In the genomic region with DNA sequence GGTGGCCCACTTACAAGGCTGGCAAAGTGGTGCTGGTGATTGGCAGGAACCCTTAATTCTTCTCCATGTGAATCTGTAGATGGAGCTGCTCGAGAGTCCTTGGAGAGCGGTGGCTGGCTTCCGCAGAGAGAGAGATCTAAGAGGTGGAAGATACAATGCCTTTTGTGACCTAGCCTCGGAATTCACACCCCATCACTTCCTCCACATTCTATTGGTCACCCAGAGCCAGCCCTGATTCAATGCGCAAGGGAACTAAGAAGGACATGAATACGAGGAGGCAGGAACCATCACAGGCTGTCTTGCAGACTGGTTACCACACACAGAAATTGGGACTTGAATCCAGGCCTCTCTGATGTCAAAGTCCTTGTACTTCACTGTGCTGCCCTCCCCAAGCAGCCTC, we compare ENCODE assay signal across 17 cellular contexts.
DNase-seq lines count a peak whose midpoint lies in the region; ATAC-seq and TF ChIP-seq lines count a peak whose summit lies in the region.
"Had no signal": no experiment of that assay in that cellular context is flagged by ENCODE, and none has a peak within 500 bp of the region (broad histone marks: within the 10 kb centered on the region; RNA-seq: fewer than 3 reads in every experiment).

No MANE protein-coding gene starts in this region.

- no peak overlapping the region for H3K4me2 ChIP-seq in GM23338
- no peak overlapping the region for H3K4me2 ChIP-seq in mesendoderm (ENCODE audit: low read length)
- H3K4me2 ChIP-seq: A549; BLaER1 treated with 17β-estradiol and CSF1 and Interleukin-3, amounts not matched to agents 10 nM and 100 nM had no signal

- no peak overlapping the region for H2BK120ac ChIP-seq in mesendoderm (ENCODE audit: low read depth, low read length)

- H3K9me3 Mint-ChIP-seq in GM23338 = peaks cover 4% of the 10 kb centered on the region; the same call in 1 of the 3 replicates
- H3K9me3 Mint-ChIP-seq in endodermal cell = peaks cover 4% of the 10 kb centered on the region
- H3K9me3 Mint-ChIP-seq: CD4-positive, alpha-beta T cell; CD8-positive, alpha-beta T cell had no signal

- H3K4ac ChIP-seq in mesendoderm (ENCODE audit: low read depth, low read length) = no peak overlapping the region

- H4K5ac ChIP-seq in mesendoderm (ENCODE audit: low read length) = no peak overlapping the region

- no peaks in the 10 kb centered on the region for H3K79me1 ChIP-seq in mesendoderm (ENCODE audit: low read length)

- H4K20me1 ChIP-seq in GM23338 (replicated peaks; ENCODE audit: insufficient read depth) = no peaks in the 10 kb centered on the region
- H4K20me1 ChIP-seq: BLaER1 treated with 17β-estradiol and CSF1 and Interleukin-3, amounts not matched to agents 10 nM and 100 nM had no signal

- H3K27ac ChIP-seq in GM23338 (ENCODE audit: low read depth) (no peak overlapping the region), endodermal cell (ENCODE audit: low read depth, low read length) (no peak overlapping the region), mesendoderm (ENCODE audit: low read depth, low read length) (no peak overlapping the region)
- H3K27ac ChIP-seq: 22Rv1; A549; BLaER1 treated with 17β-estradiol and CSF1 and Interleukin-3, amounts not matched to agents 10 nM and 100 nM; C4-2B had no signal

- no peak overlapping the region for H2BK15ac ChIP-seq in mesendoderm (replicated peaks; ENCODE audit: low read depth)

- TF ChIP-seq CTCF in GM23338 (conservative IDR thresholded peaks at IDR 0.05; ENCODE audit: low read depth in 2 of 2) = no peak
- TF ChIP-seq CTCF in endodermal cell (conservative IDR thresholded peaks at IDR 0.05) = no peak
- TF ChIP-seq CTCF in mucosa of descending colon (IDR thresholded peaks at IDR 0.05) = no peak

- H4K8ac ChIP-seq in mesendoderm (ENCODE audit: low read depth, low read length) = no peak overlapping the region

- H3K27ac Mint-ChIP-seq in GM23338 (no peak overlapping the region), endodermal cell (no peak overlapping the region)
- H3K27ac Mint-ChIP-seq: B cell; CD4-positive, alpha-beta T cell; CD8-positive, alpha-beta T cell had no signal

- no peak overlapping the region for H3K4me3 ChIP-seq in GM23338
- H3K4me3 ChIP-seq in endodermal cell (ENCODE audit: low read length) = no peak overlapping the region
- no peak overlapping the region for H3K4me3 ChIP-seq in mesendoderm (ENCODE audit: low read length)
- H3K4me3 ChIP-seq in mucosa of descending colon = no peak overlapping the region
- H3K4me3 ChIP-seq: A549; BLaER1 treated with 17β-estradiol and CSF1 and Interleukin-3, amounts not matched to agents 10 nM and 100 nM had no signal

- H2BK5ac ChIP-seq in mesendoderm (ENCODE audit: low read length) = no peak overlapping the region

- H3K9ac ChIP-seq in endodermal cell (ENCODE audit: extremely low read depth, low read length, poor library complexity, severe bottlenecking) (no peak overlapping the region), mesendoderm (ENCODE audit: low read length) (no peak overlapping the region)
- H3K9ac ChIP-seq: BLaER1 treated with 17β-estradiol and CSF1 and Interleukin-3, amounts not matched to agents 10 nM and 100 nM had no signal

- H3K36me3 ChIP-seq in GM23338 (ENCODE audit: insufficient read depth) (no peaks in the 10 kb centered on the region), endodermal cell (ENCODE audit: control insufficient read depth, insufficient read depth, low read length) (no peaks in the 10 kb centered on the region), mesendoderm (ENCODE audit: control insufficient read depth, insufficient read depth, low read length) (no peaks in the 10 kb centered on the region), mucosa of descending colon (ENCODE audit: low read depth) (no peaks in the 10 kb centered on the region)
- H3K36me3 ChIP-seq: BLaER1 treated with 17β-estradiol and CSF1 and Interleukin-3, amounts not matched to agents 10 nM and 100 nM had no signal

- H3K4me1 ChIP-seq in GM23338 (ENCODE audit: insufficient read depth) (no peaks in the 10 kb centered on the region), endodermal cell (ENCODE audit: control insufficient read depth, insufficient read depth, low read length) (no peaks in the 10 kb centered on the region), mesendoderm (ENCODE audit: control insufficient read depth, low read depth, low read length) (no peaks in the 10 kb centered on the region), mucosa of descending colon (ENCODE audit: low read depth) (no peaks in the 10 kb centered on the region)
- H3K4me1 ChIP-seq: A549; BLaER1 treated with 17β-estradiol and CSF1 and Interleukin-3, amounts not matched to agents 10 nM and 100 nM; Caco-2 had no signal

- no peaks in the 10 kb centered on the region for H3K9me2 ChIP-seq in GM23338 (ENCODE audit: insufficient read depth)

- H3K27me3 ChIP-seq in GM23338 (ENCODE audit: insufficient read depth) = no peaks in the 10 kb centered on the region
- no peaks in the 10 kb centered on the region for H3K27me3 ChIP-seq in endodermal cell (ENCODE audit: control insufficient read depth, insufficient read depth, low read length, poor library complexity, severe bottlenecking)
- no peaks in the 10 kb centered on the region for H3K27me3 ChIP-seq in mesendoderm (ENCODE audit: insufficient read depth, low read length, poor library complexity)
- H3K27me3 ChIP-seq: BLaER1 treated with 17β-estradiol and CSF1 and Interleukin-3, amounts not matched to agents 10 nM and 100 nM had no signal

- H3K79me2 ChIP-seq in GM23338 (replicated peaks; ENCODE audit: insufficient read depth) = no peaks in the 10 kb centered on the region
- no peaks in the 10 kb centered on the region for H3K79me2 ChIP-seq in mesendoderm (ENCODE audit: control insufficient read depth, insufficient read depth, low read length)

- H3K27me3 Mint-ChIP-seq in GM23338 (ENCODE audit: insufficient read depth, low read depth, poor library complexity) = no peaks in the 10 kb centered on the region
- peaks cover 7% of the 10 kb centered on the region for H3K27me3 Mint-ChIP-seq in endodermal cell (ENCODE audit: insufficient read depth)

- no peak for DNase-seq in GM23338 (ENCODE audit: low spot score)
- DNase-seq in endodermal cell = peak; percentile 59
- DNase-seq in mesendoderm = peak; percentile 19
- no peak for DNase-seq in mucosa of descending colon
- no peak for DNase-seq in NK-92 treated with Interleukin-12 subunit alpha and Interleukin-12 subunit beta, amount 100 ng/mL, for 24 hours (lab: John Stamatoyannopoulos, UW)
- DNase-seq: AML-193; Caco-2; Calu3; CD4-positive, alpha-beta T cell; CD8-positive, alpha-beta T cell; DMS79 treated with DMSO at 0.1 percent for 48 hours; GF-D8 had no signal

- peaks cover 16% of the 10 kb centered on the region for H3K4me1 Mint-ChIP-seq in GM23338
- H3K4me1 Mint-ChIP-seq in endodermal cell = no peaks in the 10 kb centered on the region
- H3K4me1 Mint-ChIP-seq: B cell had no signal

- H3K9me3 ChIP-seq in endodermal cell (ENCODE audit: control insufficient read depth, low read length) = no peaks in the 10 kb centered on the region
- H3K9me3 ChIP-seq in mucosa of descending colon = no peaks in the 10 kb centered on the region
- H3K9me3 ChIP-seq: A549; BLaER1 treated with 17β-estradiol and CSF1 and Interleukin-3, amounts not matched to agents 10 nM and 100 nM; Caco-2 had no signal

- no peak overlapping the region for H3K23ac ChIP-seq in mesendoderm (ENCODE audit: low read length)

- no peak overlapping the region for H2AK5ac ChIP-seq in mesendoderm (ENCODE audit: low read length)

- 60 to 85% methylated on average over 1 to 6 of the region's 6 CpGs for WGBS in endodermal cell (ENCODE audit: insufficient coverage in 1 of 2, insufficient read length in 1 of 2), 2 experiments
- no CpG with 5 or more reads among the region's 6 CpGs for WGBS in mesendoderm (ENCODE audit: extremely low coverage, insufficient coverage, low lambda C conversion rate)

- no peaks in the 10 kb centered on the region for H3F3A ChIP-seq in GM23338 (replicated peaks; ENCODE audit: low read depth)

- no peaks in the 10 kb centered on the region for H3K36me3 Mint-ChIP-seq in GM23338 (ENCODE audit: low read depth)
- H3K36me3 Mint-ChIP-seq in endodermal cell (ENCODE audit: low read depth) = no peaks in the 10 kb centered on the region
- H3K36me3 Mint-ChIP-seq: CD8-positive, alpha-beta T cell had no signal

- no peak overlapping the region for H3K56ac ChIP-seq in mesendoderm (ENCODE audit: low read length)

- no peak overlapping the region for H3K18ac ChIP-seq in mesendoderm (ENCODE audit: low read length)

- H2AFZ ChIP-seq in GM23338 = 0 out of 2 replicates have a peak overlapping the region, but pooled peaks have one; percentile 74

- H3K4me3 Mint-ChIP-seq in GM23338 (no peak overlapping the region), endodermal cell (no peak overlapping the region)
- H3K4me3 Mint-ChIP-seq: B cell; CD4-positive, alpha-beta T cell; CD8-positive, alpha-beta T cell had no signal

- intact Hi-C loops in mucosa of descending colon (cut with DNase I, micrococcal nuclease) = no loop called here

- no peak for ATAC-seq in GM23338
- no peak for ATAC-seq in mucosa of descending colon
- ATAC-seq: A549; CD8-positive, alpha-beta T cell had no signal

TF ChIP-seq in GM23338, 12 proteins besides CTCF, POLR2A, EP300 and RAD21 (continues in another document):
- TF ChIP-seq ZNF114 (CRISPR knock-in tag; IDR thresholded peaks at IDR 0.05) (no peak), ETS1 (IDR thresholded peaks at IDR 0.05) (no peak)

Comparison
In these comparisons a context has a peak if more than half of its experiments do, and no peak if none do; other contexts are left out.
1. DNase-seq: peak in endodermal cell (single experiment) and mesendoderm (single experiment); none in GM23338 (single experiment), mucosa of descending colon (0 of 3) and NK-92 treated with Interleukin-12 subunit alpha and Interleukin-12 subunit beta, amount 100 ng/mL, for 24 hours (single experiment).